39 cellular contexts compared by ENCODE assay signal in genomic region chr19:32735936-32736335, GRCh38. TPM values are rescaled to one million over a fixed set of nuclear protein-coding genes. Genes with fewer than 3 reads are reported as not detected.
"Had no signal": no experiment of that assay in that cellular context is flagged by ENCODE, and none has a peak within 500 bp of the region (broad histone marks: within the 10 kb centered on the region; RNA-seq: fewer than 3 reads in every experiment).

No MANE protein-coding gene starts in this region.

- H3K4me3 Mint-ChIP-seq: activated B cell treated with CpG ODN at 0.5 μM for 24 hours; activated CD8-positive, alpha-beta T cell treated with anti-CD3 and anti-CD28 coated beads for 36 hours; activated naive CD4-positive, alpha-beta T cell treated with anti-CD3 and anti-CD28 coated beads for 36 hours; activated naive CD4-positive, alpha-beta T cell treated with anti-CD3 and anti-CD28 coated beads, Interleukin-2, amount 50 U/mL, for 24 hours; activated naive CD8-positive, alpha-beta T cell treated with anti-CD3 and anti-CD28 coated beads for 36 hours; activated naive CD8-positive, alpha-beta T cell treated with anti-CD3 and anti-CD28 coated beads, Interleukin-2, amount 50 U/mL, for 24 hours; activated T-helper 1 cell treated with anti-CD3 and anti-CD28 coated beads, Interleukin-12 subunit alpha, Interleukin-12 subunit beta, Interleukin-2, Interleukin-4 antibody, amounts not matched to agents 30 ng/mL and 10 ng/mL and 1 ng/mL, durations not matched to agents 14 hours and 24 hours and 36 hours; T-helper 1 cell treated with Interleukin-12 subunit alpha and Interleukin-12 subunit beta and Interleukin-4 antibody, amounts not matched to agents 30 μg/mL and 1 μg/mL, for 36 hours; T-helper 2 cell treated with Interferon-gamma antibody and Interleukin-4, amounts not matched to agents 5 μg/mL and 100 μg/mL, for 36 hours had no signal

- H3K9me3 Mint-ChIP-seq: activated B cell treated with CpG ODN at 0.5 μM for 24 hours; activated CD8-positive, alpha-beta T cell treated with anti-CD3 and anti-CD28 coated beads for 36 hours; activated naive CD4-positive, alpha-beta T cell treated with anti-CD3 and anti-CD28 coated beads for 36 hours; activated naive CD4-positive, alpha-beta T cell treated with anti-CD3 and anti-CD28 coated beads, Interleukin-2, amount 50 U/mL, for 24 hours; activated naive CD8-positive, alpha-beta T cell treated with anti-CD3 and anti-CD28 coated beads for 36 hours; activated naive CD8-positive, alpha-beta T cell treated with anti-CD3 and anti-CD28 coated beads, Interleukin-2, amount 50 U/mL, for 24 hours; activated T-helper 1 cell treated with anti-CD3 and anti-CD28 coated beads, Interleukin-12 subunit alpha, Interleukin-12 subunit beta, Interleukin-2, Interleukin-4 antibody, amounts not matched to agents 30 ng/mL and 10 ng/mL and 1 ng/mL, durations not matched to agents 14 hours and 24 hours and 36 hours; activated T-helper 2 cell treated with anti-CD3 and anti-CD28 coated beads, Interferon-gamma antibody, Interleukin-2, Interleukin-4, amounts not matched to agents 10 μg/mL and 5 μg/mL and 100 μg/mL, durations not matched to agents 14 hours and 24 hours and 36 hours; T-helper 1 cell treated with Interleukin-12 subunit alpha and Interleukin-12 subunit beta and Interleukin-4 antibody, amounts not matched to agents 30 μg/mL and 1 μg/mL, for 36 hours; T-helper 2 cell treated with Interferon-gamma antibody and Interleukin-4, amounts not matched to agents 5 μg/mL and 100 μg/mL, for 36 hours had no signal

- H3K36me3 ChIP-seq: adrenal gland, breast epithelium, cardiac muscle cell, colonic mucosa, esophagus squamous epithelium, gastroesophageal sphincter, heart right ventricle, WERI-Rb-1 had no signal

- DNase-seq: activated B cell treated with CpG ODN at 0.5 μM for 24 hours; activated CD4-positive, alpha-beta T cell treated with anti-CD3 and anti-CD28 coated beads for 48 hours; activated CD4-positive, alpha-beta T cell treated with anti-CD3 and anti-CD28 coated beads, Interleukin-2, amount 50 U/mL, for 1 hour; activated CD4-positive, alpha-beta T cell treated with anti-CD3 and anti-CD28 coated beads, Interleukin-2, amount 50 U/mL, for 48 hours; activated CD8-positive, alpha-beta memory T cell treated with anti-CD3 and anti-CD28 coated beads for 24 hours; activated CD8-positive, alpha-beta memory T cell treated with anti-CD3 and anti-CD28 coated beads, Interleukin-2, amount 50 U/mL, for 4 hours; activated CD8-positive, alpha-beta T cell treated with anti-CD3 and anti-CD28 coated beads for 36 hours; activated effector memory CD4-positive, alpha-beta T cell treated with anti-CD3 and anti-CD28 coated beads, Interleukin-2, amount 50 U/mL, for 16 hours; activated naive CD4-positive, alpha-beta T cell treated with anti-CD3 and anti-CD28 coated beads for 36 hours; activated naive CD8-positive, alpha-beta T cell treated with anti-CD3 and anti-CD28 coated beads for 36 hours; activated naive CD8-positive, alpha-beta T cell treated with anti-CD3 and anti-CD28 coated beads, Interleukin-2, amount 50 U/mL, for 24 hours; activated T-cell treated with anti-CD3 and anti-CD28 coated beads, Interleukin-2, amount 50 U/mL, for 1 hour; activated T-cell treated with anti-CD3 and anti-CD28 coated beads, Interleukin-2, amount 50 U/mL, for 48 hours; adrenal gland; amygdala; aorta; body of pancreas; central memory CD4-positive, alpha-beta T cell; cerebellar nuclear complex; colonic mucosa; effector CD8-positive, alpha-beta T cell; esophagus squamous epithelium; foreskin melanocyte; heart right ventricle; T1000; WERI-Rb-1 had no signal

- FAIRE-seq: endometrium, endothelial cell of umbilical vein had no signal

- ATAC-seq: activated CD4-positive, CD25-positive, alpha-beta regulatory T cell treated with anti-CD3 and anti-CD28 coated beads, Interleukin-2, amount 50 U/mL, for 24 hours; activated CD8-positive, alpha-beta T cell treated with anti-CD3 and anti-CD28 coated beads for 36 hours; activated naive CD8-positive, alpha-beta T cell treated with anti-CD3 and anti-CD28 coated beads, Interleukin-2, amount 50 U/mL, for 24 hours; body of pancreas; gastroesophageal sphincter; heart right ventricle had no signal

- H3K27ac Mint-ChIP-seq: activated B cell treated with CpG ODN at 0.5 μM for 24 hours; activated CD8-positive, alpha-beta T cell treated with anti-CD3 and anti-CD28 coated beads for 36 hours; activated naive CD4-positive, alpha-beta T cell treated with anti-CD3 and anti-CD28 coated beads for 36 hours; activated naive CD4-positive, alpha-beta T cell treated with anti-CD3 and anti-CD28 coated beads, Interleukin-2, amount 50 U/mL, for 24 hours; activated naive CD8-positive, alpha-beta T cell treated with anti-CD3 and anti-CD28 coated beads for 36 hours; activated naive CD8-positive, alpha-beta T cell treated with anti-CD3 and anti-CD28 coated beads, Interleukin-2, amount 50 U/mL, for 24 hours; activated T-helper 1 cell treated with anti-CD3 and anti-CD28 coated beads, Interleukin-12 subunit alpha, Interleukin-12 subunit beta, Interleukin-2, Interleukin-4 antibody, amounts not matched to agents 30 ng/mL and 10 ng/mL and 1 ng/mL, durations not matched to agents 14 hours and 24 hours and 36 hours; activated T-helper 2 cell treated with anti-CD3 and anti-CD28 coated beads, Interferon-gamma antibody, Interleukin-2, Interleukin-4, amounts not matched to agents 10 μg/mL and 5 μg/mL and 100 μg/mL, durations not matched to agents 14 hours and 24 hours and 36 hours; T-helper 1 cell treated with Interleukin-12 subunit alpha and Interleukin-12 subunit beta and Interleukin-4 antibody, amounts not matched to agents 30 μg/mL and 1 μg/mL, for 36 hours; T-helper 2 cell treated with Interferon-gamma antibody and Interleukin-4, amounts not matched to agents 5 μg/mL and 100 μg/mL, for 36 hours had no signal

- H3K4me3 ChIP-seq: adrenal gland, body of pancreas, breast epithelium, cardiac muscle cell, colonic mucosa, esophagus squamous epithelium, gastroesophageal sphincter, heart right ventricle had no signal

- H3K4me1 ChIP-seq: adrenal gland, body of pancreas, breast epithelium, colonic mucosa, esophagus squamous epithelium, gastroesophageal sphincter, heart right ventricle had no signal

- H3K36me3 Mint-ChIP-seq: activated naive CD4-positive, alpha-beta T cell treated with anti-CD3 and anti-CD28 coated beads, Interleukin-2, amount 50 U/mL, for 24 hours; activated naive CD8-positive, alpha-beta T cell treated with anti-CD3 and anti-CD28 coated beads for 36 hours had no signal

- H3K27me3 ChIP-seq: adrenal gland, body of pancreas, breast epithelium, colonic mucosa had no signal

- H3K27ac ChIP-seq: adrenal gland, body of pancreas, breast epithelium, cardiac muscle cell, colonic mucosa, epithelial cell of prostate, esophagus squamous epithelium, gastroesophageal sphincter, heart right ventricle, WERI-Rb-1 had no signal

- H3K4me1 Mint-ChIP-seq: activated B cell treated with CpG ODN at 0.5 μM for 24 hours; activated naive CD4-positive, alpha-beta T cell treated with anti-CD3 and anti-CD28 coated beads, Interleukin-2, amount 50 U/mL, for 24 hours; activated naive CD8-positive, alpha-beta T cell treated with anti-CD3 and anti-CD28 coated beads for 36 hours; activated naive CD8-positive, alpha-beta T cell treated with anti-CD3 and anti-CD28 coated beads, Interleukin-2, amount 50 U/mL, for 24 hours had no signal

- H3K9me3 ChIP-seq: adrenal gland, body of pancreas, breast epithelium, colonic mucosa, esophagus squamous epithelium, gastroesophageal sphincter, heart right ventricle had no signal

RNA-seq across cellular contexts. Expression of gene TDRD12, which starts 16.4 kb away (rescaled TPM):
- polyA plus RNA-seq: fibroblast of lung had no signal
